In the genomic region with DNA sequence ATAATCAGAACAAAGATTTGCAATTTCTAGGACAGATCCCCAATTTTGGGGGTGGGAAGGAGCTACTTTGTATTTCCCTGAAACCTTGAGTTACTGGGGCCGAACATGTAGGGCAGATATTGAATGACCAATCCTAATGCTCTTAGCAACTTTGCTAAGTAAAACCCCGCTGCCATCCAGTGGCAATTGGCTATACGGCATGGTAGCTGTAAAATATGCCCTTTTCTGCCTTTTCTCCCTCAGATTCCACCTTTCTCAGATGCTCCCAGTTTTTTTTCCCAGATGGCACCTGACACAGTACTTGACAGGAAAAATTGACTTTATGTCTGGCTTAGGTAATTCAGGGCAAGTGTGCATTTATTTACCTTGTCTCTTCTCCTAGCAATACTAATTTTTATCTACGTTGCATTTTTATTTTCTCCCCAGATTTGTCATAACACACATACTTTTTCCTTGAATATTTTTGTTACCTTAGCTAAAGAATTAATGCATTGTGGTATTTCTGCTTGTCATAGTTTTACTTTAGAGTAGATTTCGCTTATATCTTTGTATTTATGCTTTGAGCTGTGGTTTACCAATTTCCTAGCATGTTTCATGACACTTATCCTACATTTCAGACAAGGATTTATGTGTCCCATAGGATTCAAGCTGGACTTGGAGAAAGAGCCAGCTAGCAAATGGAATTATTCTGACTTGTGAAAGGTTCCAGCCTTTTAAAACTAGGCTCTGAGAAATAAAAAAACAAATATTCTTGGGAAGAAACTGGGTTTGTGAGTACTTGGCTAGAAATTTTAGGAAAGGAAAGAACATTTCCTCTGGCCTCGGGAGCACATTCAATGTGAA, we compare ENCODE assay signal across 1 cellular context.
TF ChIP-seq lines count a peak whose summit lies in the region.

No MANE protein-coding gene starts in this region.

TF ChIP-seq in IMR-90, 13 proteins besides CTCF, POLR2A, EP300 and RAD21:
- TF ChIP-seq MXI1 (IDR thresholded peaks at IDR 0.05; ENCODE audit: borderline replicate concordance, low read depth, low read length) (no peak), SMC3 (IDR thresholded peaks at IDR 0.05; ENCODE audit: low read depth, low read length) (peak; percentile 95)
TF ChIP-seq in IMR-90: peak in this region for 1.
